15 cellular contexts compared by ENCODE assay signal in genomic region chr2:235698028-235698427, GRCh38.
DNase-seq lines count a peak whose midpoint lies in the region; ATAC-seq, FAIRE-seq and TF ChIP-seq lines count a peak whose summit lies in the region.
"Had no signal": no experiment of that assay in that cellular context is flagged by ENCODE, and none has a peak within 500 bp of the region (broad histone marks: within the 10 kb centered on the region; RNA-seq: fewer than 3 reads in every experiment).

No MANE protein-coding gene starts in this region.

- H3K27me3 Mint-ChIP-seq in neural progenitor cell (ENCODE audit: insufficient read depth, low read depth): no peaks in the 10 kb centered on the region

- peaks cover 19% of the 10 kb centered on the region for H3K36me3 Mint-ChIP-seq in neural progenitor cell
- H3K36me3 Mint-ChIP-seq: CD8-positive, alpha-beta T cell had no signal

- in situ Hi-C loops in K562 (cut with MboI): no loop called here

- no peak overlapping the region for H2AFZ ChIP-seq in K562 (ENCODE audit: low read depth, low read length)
- no peak overlapping the region for H2AFZ ChIP-seq in neural progenitor cell (replicated peaks)

- H3F3A ChIP-seq in neural progenitor cell (ENCODE audit: low read depth): no peaks in the 10 kb centered on the region

- WGBS in K562 (ENCODE audit: insufficient coverage, low coverage, missing lambda C conversion rate): 13% methylated on average over 9 of the region's 9 CpGs
- WGBS in right lobe of liver (ENCODE audit: insufficient coverage, low coverage, low lambda C conversion rate, missing lambda C conversion rate): 89% methylated on average over 8 of the region's 9 CpGs

- H3K4me3 ChIP-seq in BLaER1 (no peak overlapping the region), K562 (no peak overlapping the region), mucosa of descending colon (no peak overlapping the region), neural progenitor cell (no peak overlapping the region), right lobe of liver (no peak overlapping the region)
- H3K4me3 ChIP-seq: SJCRH30 had no signal

- H3K9ac ChIP-seq in BLaER1: no peak overlapping the region
- H3K9ac ChIP-seq in K562 (ENCODE audit: insufficient read depth in 1 of 2, low read depth in 2 of 2, low read length in 2 of 2): no peak overlapping the region
- no peak overlapping the region for H3K9ac ChIP-seq in neural progenitor cell

- H3K4me2 ChIP-seq in BLaER1: peak overlapping the region; percentile 58
- H3K4me2 ChIP-seq in K562 (ENCODE audit: insufficient read depth, low read length): no peak overlapping the region
- no peak overlapping the region for H3K4me2 ChIP-seq in neural progenitor cell

- H3K79me2 ChIP-seq in K562 (ENCODE audit: control insufficient read depth, insufficient read depth, low read length): peaks cover 37% of the 10 kb centered on the region
- H3K79me2 ChIP-seq in neural progenitor cell (ENCODE audit: low read depth): peaks cover 97% of the 10 kb centered on the region

- H3K27me3 ChIP-seq in BLaER1 (no peaks in the 10 kb centered on the region), K562 (ENCODE audit: control insufficient read depth in 2 of 2, insufficient read depth in 2 of 2, low read length in 2 of 2) (no peaks in the 10 kb centered on the region), neural progenitor cell (no peaks in the 10 kb centered on the region), right lobe of liver (no peaks in the 10 kb centered on the region)
- H3K27me3 ChIP-seq: SJCRH30 had no signal

- H3K36me3 ChIP-seq in BLaER1: no peaks in the 10 kb centered on the region
- H3K36me3 ChIP-seq in K562 (ENCODE audit: control insufficient read depth, insufficient read depth, low read length): no peaks in the 10 kb centered on the region
- H3K36me3 ChIP-seq in mucosa of descending colon (ENCODE audit: low read depth): no peaks in the 10 kb centered on the region
- no peaks in the 10 kb centered on the region for H3K36me3 ChIP-seq in neural progenitor cell
- H3K36me3 ChIP-seq in right lobe of liver: no peaks in the 10 kb centered on the region
- H3K36me3 ChIP-seq: SJCRH30 had no signal

- H3K4me3 Mint-ChIP-seq in neural progenitor cell: no peak overlapping the region
- H3K4me3 Mint-ChIP-seq: B cell; CD8-positive, alpha-beta T cell had no signal

- no peak for TF ChIP-seq CTCF in K562 (IDR thresholded peaks at IDR 0.05 in 2 of 3, conservative IDR thresholded peaks at IDR 0.05 in 1 of 3; ENCODE audit: insufficient read depth in 2 of 3, low read depth in 1 of 3, low read length in 3 of 3)
- no peak for TF ChIP-seq CTCF in mucosa of descending colon (IDR thresholded peaks at IDR 0.05)
- TF ChIP-seq CTCF in neural progenitor cell (IDR thresholded peaks at IDR 0.05): no peak
- TF ChIP-seq CTCF in right lobe of liver (IDR thresholded peaks at IDR 0.05): no peak

- intact Hi-C loops in K562 (cut with micrococcal nuclease) (no loop called here), mucosa of descending colon (cut with DNase I, micrococcal nuclease) (no loop called here), right lobe of liver (cut with DNase I) (no loop called here)

- POLR2A ChIA-PET in K562 (lab: Yijun Ruan, JAX): interaction anchor here (1.0 kb wide), 3 partner anchors 9 to 12 kb away, joined by 4 to 5 read pairs (median 4); no protein-coding TSS in a partner anchor

- ATAC-seq in K562: peak; percentile 81
- peak; percentile 59 for ATAC-seq in mucosa of descending colon
- ATAC-seq in right lobe of liver: no peak
- ATAC-seq: CD8-positive, alpha-beta T cell had no signal

- TF ChIP-seq POLR2A in K562 (conservative IDR thresholded peaks at IDR 0.05) (no peak), right lobe of liver (IDR thresholded peaks at IDR 0.05) (no peak)

- no peak overlapping the region for H3K27ac Mint-ChIP-seq in neural progenitor cell
- H3K27ac Mint-ChIP-seq: B cell; CD8-positive, alpha-beta T cell had no signal

- no peak for TF ChIP-seq EP300 in K562 (IDR thresholded peaks at IDR 0.05; ENCODE audit: low read length)

- TF ChIP-seq RAD21 in K562 (CRISPR knock-in tag; conservative IDR thresholded peaks at IDR 0.05 in 1 of 2, IDR thresholded peaks at IDR 0.05 in 1 of 2): no peak

- no peak for FAIRE-seq in K562 (lab: Jason Lieb, UNC)
- FAIRE-seq: H54 had no signal

- H4K20me1 ChIP-seq in BLaER1: peaks cover 71% of the 10 kb centered on the region
- H4K20me1 ChIP-seq in K562 (replicated peaks; ENCODE audit: control insufficient read depth, insufficient read depth, low read length): peaks cover 46% of the 10 kb centered on the region
- peaks cover 66% of the 10 kb centered on the region for H4K20me1 ChIP-seq in neural progenitor cell (ENCODE audit: low read depth)

- H3K4me1 ChIP-seq in BLaER1 (peaks cover 98% of the 10 kb centered on the region), K562 (replicated peaks in 1 of 2; ENCODE audit: control insufficient read depth in 2 of 2, insufficient read depth in 2 of 2, low read length in 2 of 2) (peaks cover 0 to 5% of the 10 kb centered on the region in 2 experiments; a peak in 4 of 5 replicates), mucosa of descending colon (ENCODE audit: low read depth) (peaks cover 11% of the 10 kb centered on the region), neural progenitor cell (peaks cover 6% of the 10 kb centered on the region), right lobe of liver (no peaks in the 10 kb centered on the region)

- H3K9me1 ChIP-seq in K562 (ENCODE audit: control insufficient read depth, insufficient read depth, low read length): no peaks in the 10 kb centered on the region

- DNase-seq in COLO668 (lab: John Stamatoyannopoulos, UW; ENCODE audit: unreplicated experiment): peak; percentile 49
- DNase-seq in K562 (ENCODE audit: extremely low read depth in 1 of 4, low spot score in 3 of 4): peak in 1 of 4 experiments; percentile 26
- no peak for DNase-seq in mucosa of descending colon
- DNase-seq in activated CD4-positive, alpha-beta T cell treated with anti-CD3 and anti-CD28 coated beads for 48 hours: no peak
- DNase-seq in neural progenitor cell (ENCODE audit: low spot score): no peak
- DNase-seq in right lobe of liver: no peak
- DNase-seq: CD8-positive, alpha-beta T cell; MM.1S; NCI-H1105; NCI-H1694 treated with DMSO at 0.1 percent for 48 hours; NCI-H774; SJCRH30 had no signal

- H3K9me3 Mint-ChIP-seq in neural progenitor cell: peaks cover 25% of the 10 kb centered on the region
- H3K9me3 Mint-ChIP-seq: CD8-positive, alpha-beta T cell had no signal

- peaks cover 37% of the 10 kb centered on the region for H3K4me1 Mint-ChIP-seq in neural progenitor cell
- H3K4me1 Mint-ChIP-seq: B cell had no signal

- CTCF ChIA-PET in K562 (lab: Yijun Ruan, JAX; ENCODE audit: low intra/inter-chr PET ratio): no interaction called here

- BruUV-seq in K562 (replicated peaks; lab: Mats Ljungman, UMichigan): no TSS peak

- H3K9me3 ChIP-seq in BLaER1 (no peaks in the 10 kb centered on the region), K562 (replicated peaks; ENCODE audit: control insufficient read depth, insufficient read depth, low read depth, low read length) (no peaks in the 10 kb centered on the region), mucosa of descending colon (no peaks in the 10 kb centered on the region), neural progenitor cell (ENCODE audit: low read depth) (no peaks in the 10 kb centered on the region), right lobe of liver (no peaks in the 10 kb centered on the region)
- H3K9me3 ChIP-seq: SJCRH30 had no signal

- H3K27ac ChIP-seq in BLaER1: peak overlapping the region; percentile 68; the same call in 1 of the 2 replicates
- H3K27ac ChIP-seq in K562 (ENCODE audit: extremely low read depth, low read depth, low read length): no peak overlapping the region
- no peak overlapping the region for H3K27ac ChIP-seq in neural progenitor cell
- no peak overlapping the region for H3K27ac ChIP-seq in right lobe of liver
- H3K27ac ChIP-seq: SJCRH30 had no signal

TF ChIP-seq in K562, 482 proteins besides CTCF, POLR2A, EP300 and RAD21:
- TF ChIP-seq CREB3 (tag; conservative IDR thresholded peaks at IDR 0.05; ENCODE audit: low read depth): no peak
- TF ChIP-seq TFAP4 (CRISPR knock-in tag; IDR thresholded peaks at IDR 0.05; ENCODE audit: borderline replicate concordance): peak; percentile 27; the same call in 1 of the 2 replicates

Comparison
In these comparisons a context has a peak if more than half of its experiments do, and no peak if none do; other contexts are left out.
1. ATAC-seq: peak in K562 (single experiment) and mucosa of descending colon (single experiment); none in right lobe of liver (0 of 4).